ENCODE assay signal across 9 cellular contexts in the genomic region with DNA sequence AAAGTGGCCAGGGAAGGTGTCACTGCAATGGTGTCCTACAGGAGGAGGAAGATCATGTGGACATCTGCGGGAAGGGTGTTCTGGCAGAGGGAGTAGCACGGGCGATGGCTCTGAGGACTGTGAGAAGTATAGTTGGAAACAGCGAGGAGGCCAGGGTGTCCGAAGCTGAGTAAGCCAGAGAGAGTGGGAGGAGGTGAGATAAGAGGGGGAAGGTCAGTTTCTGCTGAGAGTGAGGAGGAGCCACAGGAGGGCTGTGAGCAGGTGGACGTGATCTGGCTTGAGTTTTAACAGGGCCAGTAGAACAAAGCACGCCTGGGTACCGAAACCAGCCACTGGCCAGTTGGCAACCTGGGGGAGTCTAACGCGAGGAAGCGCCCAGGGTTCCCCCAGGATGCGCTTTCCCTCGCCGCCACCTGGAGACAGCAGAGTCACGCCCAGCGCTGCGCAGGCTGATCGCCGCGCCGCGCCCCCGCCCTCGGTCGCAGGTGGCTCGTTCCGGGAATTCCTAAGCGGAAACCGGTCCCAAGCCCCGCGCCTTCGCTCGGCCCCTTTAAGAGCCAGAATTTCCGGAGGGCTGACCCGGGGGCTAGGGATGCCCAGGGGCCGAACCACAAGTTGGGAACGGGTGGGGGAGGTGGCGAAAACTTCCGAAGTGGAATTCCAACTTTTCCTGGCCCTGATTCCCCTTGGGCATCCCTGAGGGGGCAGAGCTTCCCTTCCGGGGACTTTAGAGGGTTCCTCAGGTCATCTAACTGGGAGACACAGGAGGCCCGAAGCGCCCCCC. TPM values are rescaled to one million over a fixed set of nuclear protein-coding genes. Genes with fewer than 3 reads are reported as not detected.
DNase-seq lines count a peak whose midpoint lies in the region; ATAC-seq and TF ChIP-seq lines count a peak whose summit lies in the region.
"Had no signal": no experiment of that assay in that cellular context is flagged by ENCODE, and none has a peak within 500 bp of the region (broad histone marks: within the 10 kb centered on the region; RNA-seq: fewer than 3 reads in every experiment).

No MANE protein-coding gene starts in this region.

- H3K27ac ChIP-seq in substantia nigra (ENCODE audit: low read depth, low read length, poor library complexity, severe bottlenecking): no peak overlapping the region

- in situ Hi-C loops in GM13976 (cut with MboI; ENCODE audit: low sequenced_read_pairs, unreplicated experiment): no loop called here

- DNase-seq in GM13976 (ENCODE audit: low spot score): peak; percentile 83
- DNase-seq in NCI-H226: peak; percentile 91
- peak; percentile 43 to 46 for DNase-seq in activated T-helper 1 cell treated with anti-CD3 and anti-CD28 coated beads, Interleukin-2, amount 50 U/mL, for 16 hours (ENCODE audit: low read depth in 1 of 2, low spot score in 1 of 2)
- peak; percentile 60 for DNase-seq in left ventricle myocardium superior
- no peak for DNase-seq in retinal pigment epithelial cell (ENCODE audit: low read depth)
- DNase-seq in substantia nigra (lab: John Stamatoyannopoulos, UW): no peak
- DNase-seq in NOMO-1 (lab: John Stamatoyannopoulos, UW; ENCODE audit: unreplicated experiment in 2 of 2): no peak

- H3K4me3 ChIP-seq in retinal pigment epithelial cell (ENCODE audit: low read length): peak overlapping the region; percentile 56

- peak; percentile 61 for TF ChIP-seq CTCF in GM13976 (IDR thresholded peaks at IDR 0.05; ENCODE audit: borderline replicate concordance, control extremely low read depth, extremely low read depth, insufficient read depth, missing control alignments)
- peak; percentile 38 for TF ChIP-seq CTCF in retinal pigment epithelial cell (conservative IDR thresholded peaks at IDR 0.05; ENCODE audit: low read depth, low read length)

- ATAC-seq in HG02852 (IDR thresholded peaks at IDR 0.05; ENCODE audit: unreplicated experiment) (peak; percentile 42), left ventricle myocardium superior (peak; percentile 80)

- intact Hi-C loops in left ventricle myocardium superior (cut with micrococcal nuclease): no loop called here

RNA-seq across cellular contexts. Expression of gene LSR, which starts 1.1 kb away (rescaled TPM):
- total RNA-seq in left ventricle myocardium superior: 6.1 TPM

RNA-seq across cellular contexts. Expression of gene FAM187B, which starts 19.2 kb away (rescaled TPM):
- total RNA-seq in left ventricle myocardium superior: not detected
- total RNA-seq: temporal lobe had no signal

RNA-seq across cellular contexts. Expression of gene USF2, which starts 21.0 kb away (rescaled TPM):
- total RNA-seq in left ventricle myocardium superior: 170 TPM

RNA-seq across cellular contexts. Expression of gene HAMP, which starts 34.6 kb away (rescaled TPM):
- not detected for total RNA-seq in left ventricle myocardium superior
- total RNA-seq: temporal lobe had no signal

RNA-seq across cellular contexts. Expression of gene MAG, which starts 44.2 kb away (rescaled TPM):
- total RNA-seq in left ventricle myocardium superior: not detected

Comparison
In these comparisons a context has a peak if more than half of its experiments do, and no peak if none do; other contexts are left out.
1. DNase-seq: peak in GM13976 (single experiment), NCI-H226 (single experiment), activated T-helper 1 cell treated with anti-CD3 and anti-CD28 coated beads, Interleukin-2, amount 50 U/mL, for 16 hours (2 of 2) and left ventricle myocardium superior (single experiment); none in retinal pigment epithelial cell (single experiment), substantia nigra (0 of 49) and NOMO-1 (0 of 2).